11 cellular contexts compared by ENCODE assay signal in genomic region chr6:156783958-156784357, GRCh38. TPM values are rescaled to one million over a fixed set of nuclear protein-coding genes. Genes with fewer than 3 reads are reported as not detected.
DNase-seq lines count a peak whose midpoint lies in the region; ATAC-seq, FAIRE-seq and TF ChIP-seq lines count a peak whose summit lies in the region.
"Had no signal": no experiment of that assay in that cellular context is flagged by ENCODE, and none has a peak within 500 bp of the region (broad histone marks: within the 10 kb centered on the region; RNA-seq: fewer than 3 reads in every experiment).

No MANE protein-coding gene starts in this region.

- CTCF ChIA-PET in K562 (lab: Yijun Ruan, JAX; ENCODE audit: low intra/inter-chr PET ratio) = no interaction called here

- no peak overlapping the region; a peak in 1 of 4 replicates for H3K9ac ChIP-seq in K562 (ENCODE audit: insufficient read depth in 1 of 2, low read depth in 2 of 2, low read length in 2 of 2)

- no peak overlapping the region for H3K4me2 ChIP-seq in K562 (ENCODE audit: insufficient read depth, low read length)

- peaks cover 100% of the 10 kb centered on the region for H3K79me2 ChIP-seq in K562 (ENCODE audit: control insufficient read depth, insufficient read depth, low read length)

- peaks cover 5% of the 10 kb centered on the region for H4K20me1 ChIP-seq in K562 (replicated peaks; ENCODE audit: control insufficient read depth, insufficient read depth, low read length)

- H2AFZ ChIP-seq in K562 (ENCODE audit: low read depth, low read length) = no peak overlapping the region

- H3K27me3 ChIP-seq in heart left ventricle (no peaks in the 10 kb centered on the region), K562 (ENCODE audit: control insufficient read depth in 2 of 2, insufficient read depth in 2 of 2, low read length in 2 of 2) (no peaks in the 10 kb centered on the region), uterus (no peaks in the 10 kb centered on the region)

- TF ChIP-seq CTCF in heart left ventricle (IDR thresholded peaks at IDR 0.05) = no peak
- TF ChIP-seq CTCF in K562 (IDR thresholded peaks at IDR 0.05 in 2 of 3, conservative IDR thresholded peaks at IDR 0.05 in 1 of 3; ENCODE audit: insufficient read depth in 2 of 3, low read depth in 1 of 3, low read length in 3 of 3) = no peak
- no peak for TF ChIP-seq CTCF in uterus (IDR thresholded peaks at IDR 0.05)

- no peaks in the 10 kb centered on the region for H3K27me3 Mint-ChIP-seq in naive B cell

- WGBS in heart left ventricle, 4 donors = 48 to 60% (median 53%) methylated on average over 6 of the region's 6 CpGs
- 84% methylated on average over 6 of the region's 6 CpGs for WGBS in K562 (ENCODE audit: insufficient coverage, low coverage, missing lambda C conversion rate)

- POLR2A ChIA-PET in K562 (lab: Yijun Ruan, JAX) = interaction anchor here (0.7 to 1.0 kb wide), 2 partner anchors 21 to 208 kb away, joined by 3 read pairs; no protein-coding TSS in a partner anchor

- peaks cover 47 to 84% (median 81%) of the 10 kb centered on the region in 3 donors for H3K4me1 Mint-ChIP-seq in naive B cell

- no peaks in the 10 kb centered on the region for H3K9me1 ChIP-seq in K562 (ENCODE audit: control insufficient read depth, insufficient read depth, low read length)

- BruUV-seq in K562 (replicated peaks; lab: Mats Ljungman, UMichigan) = no TSS peak

- intact Hi-C loops in heart left ventricle (cut with DNase I) = loop anchor here in 8 of 10 donors (5.0 to 10.0 kb wide), 9 partner anchors 38 to 231 kb away; no protein-coding TSS in a partner anchor
- intact Hi-C loops in cardiac septum (cut with DNase I) = loop anchor here (5.0 kb wide), 1 partner anchor 168 kb away; no protein-coding TSS in a partner anchor
- intact Hi-C loops in K562 (cut with micrococcal nuclease) = loop anchor here (5.0 kb wide), 2 partner anchors 68 to 98 kb away; no protein-coding TSS in a partner anchor
- intact Hi-C loops in uterus (cut with DNase I; ENCODE audit: low total_unique reads) = no loop called here

- H3K27ac Mint-ChIP-seq in naive B cell = peak overlapping the region in 4 of 6 donors; percentile 81 to 98 (median 86)

- peaks cover 9 to 73% (median 54%) of the 10 kb centered on the region in 12 donors for H3K4me1 ChIP-seq in heart left ventricle
- peaks cover 0 to 7% of the 10 kb centered on the region in 2 experiments; a peak in 2 of 5 replicates for H3K4me1 ChIP-seq in K562 (replicated peaks in 1 of 2; ENCODE audit: control insufficient read depth in 2 of 2, insufficient read depth in 2 of 2, low read length in 2 of 2)
- peaks cover 0 to 19% of the 10 kb centered on the region in 2 donors for H3K4me1 ChIP-seq in uterus

- no peak for ATAC-seq in heart left ventricle
- no peak for ATAC-seq in K562
- ATAC-seq in naive B cell (ENCODE audit: low read depth in 2 of 2) = no peak
- no peak for ATAC-seq in HG03135 (IDR thresholded peaks at IDR 0.05; ENCODE audit: unreplicated experiment)
- ATAC-seq: activated T-cell treated with anti-CD3 and anti-CD28 coated beads, Interleukin-2, amount 50 U/mL, for 72 hours had no signal

- H3K36me3 ChIP-seq in heart left ventricle (peaks cover 0 to 8% (median 0%) of the 10 kb centered on the region in 9 donors), K562 (ENCODE audit: control insufficient read depth, insufficient read depth, low read length) (peaks cover 15% of the 10 kb centered on the region; the same call in 1 of the 3 replicates), uterus (no peaks in the 10 kb centered on the region)

- H3K36me3 Mint-ChIP-seq in naive B cell = peaks cover 0 to 9% of the 10 kb centered on the region in 2 donors

- H3K27ac ChIP-seq in heart left ventricle (peak overlapping the region in 11 of 12 donors; percentile 5 to 99 (median 94)), K562 (ENCODE audit: extremely low read depth, low read depth, low read length) (no peak overlapping the region), uterus (peak overlapping the region; percentile 99 to 100)

- peak overlapping the region in 6 of 12 donors; percentile 10 to 97 (median 77) for H3K4me3 ChIP-seq in heart left ventricle
- H3K4me3 ChIP-seq in K562 = no peak overlapping the region
- no peak overlapping the region for H3K4me3 ChIP-seq in uterus

- peak overlapping the region in 6 of 8 donors; percentile 84 to 96 (median 91) for H3K4me3 Mint-ChIP-seq in naive B cell

- H3K9me3 Mint-ChIP-seq in naive B cell = no peaks in the 10 kb centered on the region
- H3K9me3 Mint-ChIP-seq: activated T-cell treated with anti-CD3 and anti-CD28 coated beads, Interleukin-2, amount 50 U/mL, for 72 hours had no signal

- in situ Hi-C loops in K562 (cut with MboI) = no loop called here

- no peak for TF ChIP-seq RAD21 in K562 (CRISPR knock-in tag; conservative IDR thresholded peaks at IDR 0.05 in 1 of 2, IDR thresholded peaks at IDR 0.05 in 1 of 2)

- FAIRE-seq in K562 (lab: Jason Lieb, UNC) = no peak

- TF ChIP-seq POLR2A in heart left ventricle (IDR thresholded peaks at IDR 0.05) = no peak
- TF ChIP-seq POLR2A in K562 (conservative IDR thresholded peaks at IDR 0.05) = no peak
- TF ChIP-seq POLR2A in uterus (IDR thresholded peaks at IDR 0.05) = no peak

- no peak for TF ChIP-seq EP300 in K562 (IDR thresholded peaks at IDR 0.05; ENCODE audit: low read length)

- H3K9me3 ChIP-seq in heart left ventricle = no peaks in the 10 kb centered on the region
- no peaks in the 10 kb centered on the region for H3K9me3 ChIP-seq in K562 (replicated peaks; ENCODE audit: control insufficient read depth, insufficient read depth, low read depth, low read length)
- no peaks in the 10 kb centered on the region for H3K9me3 ChIP-seq in uterus

- no peak for DNase-seq in heart left ventricle
- no peak for DNase-seq in cardiac septum (ENCODE audit: low spot score)
- no peak for DNase-seq in K562 (ENCODE audit: extremely low read depth in 1 of 4, low spot score in 3 of 4)
- DNase-seq in naive B cell = no peak
- no peak for DNase-seq in uterus
- no peak for DNase-seq in SK-N-DZ (ENCODE audit: low spot score)
- no peak for DNase-seq in Kasumi-1 (lab: John Stamatoyannopoulos, UW)
- DNase-seq: activated T-cell treated with anti-CD3 and anti-CD28 coated beads, Interleukin-2, amount 50 U/mL, for 72 hours; cortex of kidney; NCI-H1694 had no signal

TF ChIP-seq in K562, 482 proteins besides CTCF, POLR2A, EP300 and RAD21:
- peak; percentile 23 for TF ChIP-seq MEIS2 (IDR thresholded peaks at IDR 0.05; ENCODE audit: partially characterized antibody)
- TF ChIP-seq ZNF740 (CRISPR knock-in tag; IDR thresholded peaks at IDR 0.05) = no peak
- TF ChIP-seq ZNF740 (tag; IDR thresholded peaks at IDR 0.05) = 0 out of 4 replicates have a peak, but pooled peaks of 1 of the 2 experiments have one; percentile 18
- no peak for TF ChIP-seq POLR3G (IDR thresholded peaks at IDR 0.05; ENCODE audit: extremely low read depth, insufficient read length, insufficient replicate concordance)
TF ChIP-seq in K562: peak in this region for 2.

RNA-seq across cellular contexts. Expression of gene ARID1B, which starts 6.8 kb away (rescaled TPM):
- total RNA-seq in heart left ventricle (10 to 100 TPM; 34.3 to 76.1 (median 53.9) TPM), cardiac septum (61.1 TPM), K562 (2014; rRNA removed) (19.3 and 21.3 TPM in 2 replicates), K562 (2014; rRNA removed; fragmentation: Illumina TruSeq; extraction: Trizol) (32.9 and 37.6 TPM in 2 replicates), K562 (2015; rRNA removed; fragmentation: Illumina TruSeq; extraction: Trizol) (33.7 and 34.3 TPM in 2 replicates), K562 (2021) (48.6 and 50.5 TPM in 2 replicates), uterus (100 to 1,000 TPM in 2 of 4 donors, 10 to 100 TPM in 2; 63.8 to 198 (median 125) TPM)
- polyA plus RNA-seq in heart left ventricle (10 to 100 TPM; 15.3 to 24.0 TPM), K562 (2011; rRNA removed) (20.5 and 20.7 TPM in 2 replicates), K562 (2014; fragmentation: Illumina TruSeq; extraction: Trizol) (26.2 and 30.1 TPM in 2 replicates), K562 (2014; fragmentation: Nextera tagmentation; extraction: Ambion mirVana) (10 to 100 TPM; 12.5 to 25.8 TPM), K562 (2014; rRNA removed) (21.8 and 22.3 TPM in 2 replicates), naive B cell (ENCODE audit: low read depth in 6 of 6) (10 to 100 TPM; 16.6 to 44.1 (median 27.5) TPM)
- 166 and 348 TPM in 2 replicates for total RNA-seq in K562 (2011; cell fraction: chromatin; rRNA removed; ENCODE audit: low replicate concordance)
- total RNA-seq in K562 (2011; cell fraction: nucleolus; rRNA removed) = 89.6 and 106 TPM in 2 replicates
- 226 and 418 TPM in 2 replicates for total RNA-seq in K562 (2011; cell fraction: nucleoplasm; rRNA removed)
- 16.9 and 20.5 TPM in 2 replicates for polyA plus RNA-seq in K562 (2011; cell fraction: cytosol; rRNA removed)
- polyA plus RNA-seq in K562 (2011; cell fraction: nucleus; rRNA removed) = 46.8 and 68.6 TPM in 2 replicates
- 25.9 and 27.1 TPM in 2 replicates for polyA plus RNA-seq in K562 (2012)
- polyA minus RNA-seq in K562 (2011; rRNA and poly(A)+ RNA removed) = 81.8 and 86.3 TPM in 2 replicates
- polyA minus RNA-seq in K562 (2011; cell fraction: cytosol; rRNA and poly(A)+ RNA removed) = 64.9 and 82.5 TPM in 2 replicates
- polyA minus RNA-seq in K562 (2011; cell fraction: nucleus; rRNA and poly(A)+ RNA removed) = 157 and 175 TPM in 2 replicates
- polyA plus RNA-seq in SK-N-DZ (2014; cell fraction: cytosol; rRNA removed) = 20.0 and 22.4 TPM in 2 replicates
- polyA plus RNA-seq in SK-N-DZ (2014; cell fraction: nucleus; rRNA removed) = 19.8 and 26.1 TPM in 2 replicates
